8 cellular contexts compared by ENCODE assay signal in genomic region chr4:6918345-6918744, GRCh38. TPM values are rescaled to one million over a fixed set of nuclear protein-coding genes. Genes with fewer than 3 reads are reported as not detected.
DNase-seq lines count a peak whose midpoint lies in the region; ATAC-seq, FAIRE-seq and TF ChIP-seq lines count a peak whose summit lies in the region.

No MANE protein-coding gene starts in this region.

- no peak for TF ChIP-seq CTCF in HCT116 (IDR thresholded peaks at IDR 0.05 in 2 of 3, conservative IDR thresholded peaks at IDR 0.05 in 1 of 3; ENCODE audit: borderline replicate concordance in 1 of 3, insufficient read depth in 1 of 3, low read depth in 2 of 3, low read length in 2 of 3)
- no peak for TF ChIP-seq CTCF in OCI-LY1 (IDR thresholded peaks at IDR 0.05; ENCODE audit: low read length)
- TF ChIP-seq CTCF in dorsolateral prefrontal cortex (IDR thresholded peaks at IDR 0.05 in 54 of 56, conservative IDR thresholded peaks at IDR 0.05 in 2 of 56; ENCODE audit: low read depth in 1 of 56, partially characterized antibody in 56 of 56) = no peak

- H3K4me3 ChIP-seq in HCT116 (replicated peaks in 1 of 2; ENCODE audit: low read depth in 1 of 2, low read length in 2 of 2) (no peak overlapping the region), OCI-LY1 (ENCODE audit: low read depth, low read length, poor library complexity, severe bottlenecking) (peak overlapping the region; percentile 33), dorsolateral prefrontal cortex (no peak overlapping the region)

- POLR2A ChIA-PET in HCT116 (lab: Charles Lee) = no interaction called here

- no peaks in the 10 kb centered on the region for H3F3A ChIP-seq in OCI-LY1 (ENCODE audit: insufficient read depth, low read length)

- ATAC-seq in HCT116 = no peak
- ATAC-seq in sciatic nerve = peak; percentile 23

- H4K20me1 ChIP-seq in HCT116 (ENCODE audit: insufficient read depth) (no peaks in the 10 kb centered on the region), OCI-LY1 (ENCODE audit: insufficient read depth, low read length) (no peaks in the 10 kb centered on the region)

- H3K4me1 ChIP-seq in HCT116 (ENCODE audit: control insufficient read depth in 1 of 2, insufficient read depth in 2 of 2, low read length in 2 of 2) (peaks cover 36 to 39% of the 10 kb centered on the region in 2 experiments), OCI-LY1 (ENCODE audit: insufficient read depth, low read length, severe bottlenecking) (peaks cover 40% of the 10 kb centered on the region)

- H3K27ac ChIP-seq in HCT116 (ENCODE audit: low read depth, low read length) = peak overlapping the region; percentile 66
- H3K27ac ChIP-seq in OCI-LY1 (ENCODE audit: low read depth, low read length, poor library complexity, severe bottlenecking) = peak overlapping the region; percentile 84
- peak overlapping the region in 51 of 59 donors; percentile 1 to 85 (median 62) for H3K27ac ChIP-seq in dorsolateral prefrontal cortex

- CTCF ChIA-PET in HCT116 (lab: Charles Lee) = interaction anchor here (2.2 kb wide), 1 partner anchor 152 kb away, joined by 5 read pairs; no protein-coding TSS in a partner anchor

- RAD21 ChIA-PET in HCT116 (lab: Charles Lee; ENCODE audit: low non-redundant PET in 1 of 2, low total read pairs in 2 of 2, uncharacterized antibody in 2 of 2, unreplicated experiment in 2 of 2) = no interaction called here

- H3K27me3 ChIP-seq in HCT116 (ENCODE audit: insufficient read depth, low read length) = no peaks in the 10 kb centered on the region
- H3K27me3 ChIP-seq in OCI-LY1 (ENCODE audit: insufficient read depth, low read length) = no peaks in the 10 kb centered on the region
- no peaks in the 10 kb centered on the region for H3K27me3 ChIP-seq in dorsolateral prefrontal cortex

- no peaks in the 10 kb centered on the region for H3K9me2 ChIP-seq in HCT116 (ENCODE audit: insufficient read depth)
- H3K9me2 ChIP-seq in OCI-LY1 (ENCODE audit: low read depth, low read length) = no peaks in the 10 kb centered on the region

- peaks cover 0 to 1% of the 10 kb centered on the region in 2 experiments; a peak in 1 of 4 replicates for H3K36me3 ChIP-seq in HCT116 (ENCODE audit: control insufficient read depth in 1 of 2, insufficient read depth in 2 of 2, low read length in 2 of 2)
- peaks cover 2% of the 10 kb centered on the region; the same call in 1 of the 2 replicates for H3K36me3 ChIP-seq in OCI-LY1 (ENCODE audit: insufficient read depth, low read length)

- DNase-seq in HCT116 (ENCODE audit: low read depth, low spot score) (no peak), dorsolateral prefrontal cortex (no peak), sciatic nerve (ENCODE audit: low spot score) (no peak), epidermal melanocyte (ENCODE audit: insufficient read length, low spot score) (no peak), H54 (ENCODE audit: insufficient read length, low spot score) (no peak), SIG-M5 (lab: John Stamatoyannopoulos, UW) (no peak), NCI-H1694 treated with DMSO at 0.1 percent for 48 hours (lab: John Stamatoyannopoulos, UW) (no peak)

- no peak for TF ChIP-seq POLR2A in HCT116 (IDR thresholded peaks at IDR 0.05; ENCODE audit: borderline replicate concordance, extremely low read depth, insufficient read depth, insufficient read length)
- TF ChIP-seq POLR2A in H54 (IDR thresholded peaks at IDR 0.05; ENCODE audit: low read depth, low read length) = no peak

- intact Hi-C loops in HCT116 (cut with micrococcal nuclease) = loop anchor here (5.0 kb wide), 1 partner anchor 34 kb away; no protein-coding TSS in a partner anchor
- intact Hi-C loops in dorsolateral prefrontal cortex (cut with DNase I) = no loop called here
- intact Hi-C loops in sciatic nerve (cut with DNase I) = loop anchor here (10.0 kb wide), 1 partner anchor 56 kb away; no protein-coding TSS in a partner anchor

- no peaks in the 10 kb centered on the region for H3K9me3 ChIP-seq in HCT116 (ENCODE audit: control insufficient read depth in 1 of 2, insufficient read depth in 1 of 2, low read depth in 1 of 2, low read length in 2 of 2)
- H3K9me3 ChIP-seq in OCI-LY1 (ENCODE audit: low read length) = no peaks in the 10 kb centered on the region

- peaks cover 32% of the 10 kb centered on the region for H3K79me2 ChIP-seq in HCT116 (ENCODE audit: insufficient read depth, low read length)
- H3K79me2 ChIP-seq in OCI-LY1 (ENCODE audit: insufficient read depth, low read length) = no peaks in the 10 kb centered on the region

- FAIRE-seq in H54 (lab: Jason Lieb, UNC) = no peak

- BruUV-seq in HCT116 (replicated peaks; lab: Mats Ljungman, UMichigan) = no TSS peak

- peak overlapping the region; percentile 76 for H3K4me2 ChIP-seq in HCT116 (ENCODE audit: low read length)
- H3K4me2 ChIP-seq in OCI-LY1 (ENCODE audit: low read length) = peak overlapping the region; percentile 45

- no peak for TF ChIP-seq RAD21 in HCT116 (IDR thresholded peaks at IDR 0.05; ENCODE audit: low read depth)

- H3K9ac ChIP-seq in HCT116 (ENCODE audit: low read length) = no peak overlapping the region; the same call in 1 of the 2 replicates
- peak overlapping the region; percentile 31; the same call in 1 of the 2 replicates for H3K9ac ChIP-seq in OCI-LY1 (ENCODE audit: low read length)

- H2AFZ ChIP-seq in HCT116 (ENCODE audit: low read depth, low read length, poor library complexity, severe bottlenecking) (no peak overlapping the region), OCI-LY1 (ENCODE audit: low read length) (no peak overlapping the region)

TF ChIP-seq in HCT116, 20 proteins besides CTCF, POLR2A, EP300 and RAD21:
- no peak for TF ChIP-seq SRF (IDR thresholded peaks at IDR 0.05; ENCODE audit: low read depth)
- no peak for TF ChIP-seq CBX3 (IDR thresholded peaks at IDR 0.05; ENCODE audit: low read depth)
- no peak for TF ChIP-seq ZFX (IDR thresholded peaks at IDR 0.05)
- TF ChIP-seq EZH2 (IDR thresholded peaks at IDR 0.05) = no peak
- no peak for TF ChIP-seq FOSL1 (IDR thresholded peaks at IDR 0.05; ENCODE audit: low read depth)
- TF ChIP-seq, protein P1, sequence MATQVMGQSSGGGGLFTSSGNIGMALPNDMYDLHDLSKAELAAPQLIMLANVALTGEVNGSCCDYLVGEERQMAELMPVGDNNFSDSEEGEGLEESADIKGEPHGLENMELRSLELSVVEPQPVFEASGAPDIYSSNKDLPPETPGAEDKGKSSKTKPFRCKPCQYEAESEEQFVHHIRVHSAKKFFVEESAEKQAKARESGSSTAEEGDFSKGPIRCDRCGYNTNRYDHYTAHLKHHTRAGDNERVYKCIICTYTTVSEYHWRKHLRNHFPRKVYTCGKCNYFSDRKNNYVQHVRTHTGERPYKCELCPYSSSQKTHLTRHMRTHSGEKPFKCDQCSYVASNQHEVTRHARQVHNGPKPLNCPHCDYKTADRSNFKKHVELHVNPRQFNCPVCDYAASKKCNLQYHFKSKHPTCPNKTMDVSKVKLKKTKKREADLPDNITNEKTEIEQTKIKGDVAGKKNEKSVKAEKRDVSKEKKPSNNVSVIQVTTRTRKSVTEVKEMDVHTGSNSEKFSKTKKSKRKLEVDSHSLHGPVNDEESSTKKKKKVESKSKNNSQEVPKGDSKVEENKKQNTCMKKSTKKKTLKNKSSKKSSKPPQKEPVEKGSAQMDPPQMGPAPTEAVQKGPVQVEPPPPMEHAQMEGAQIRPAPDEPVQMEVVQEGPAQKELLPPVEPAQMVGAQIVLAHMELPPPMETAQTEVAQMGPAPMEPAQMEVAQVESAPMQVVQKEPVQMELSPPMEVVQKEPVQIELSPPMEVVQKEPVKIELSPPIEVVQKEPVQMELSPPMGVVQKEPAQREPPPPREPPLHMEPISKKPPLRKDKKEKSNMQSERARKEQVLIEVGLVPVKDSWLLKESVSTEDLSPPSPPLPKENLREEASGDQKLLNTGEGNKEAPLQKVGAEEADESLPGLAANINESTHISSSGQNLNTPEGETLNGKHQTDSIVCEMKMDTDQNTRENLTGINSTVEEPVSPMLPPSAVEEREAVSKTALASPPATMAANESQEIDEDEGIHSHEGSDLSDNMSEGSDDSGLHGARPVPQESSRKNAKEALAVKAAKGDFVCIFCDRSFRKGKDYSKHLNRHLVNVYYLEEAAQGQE (IDR thresholded peaks at IDR 0.05; ENCODE audit: low read depth) = no peak
- no peak for TF ChIP-seq CEBPB (IDR thresholded peaks at IDR 0.05; ENCODE audit: low read depth)
- no peak for TF ChIP-seq EGR1 (IDR thresholded peaks at IDR 0.05; ENCODE audit: low read depth)
- TF ChIP-seq, protein P2, sequence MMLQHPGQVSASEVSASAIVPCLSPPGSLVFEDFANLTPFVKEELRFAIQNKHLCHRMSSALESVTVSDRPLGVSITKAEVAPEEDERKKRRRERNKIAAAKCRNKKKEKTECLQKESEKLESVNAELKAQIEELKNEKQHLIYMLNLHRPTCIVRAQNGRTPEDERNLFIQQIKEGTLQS (IDR thresholded peaks at IDR 0.05) = no peak
- TF ChIP-seq JUND (IDR thresholded peaks at IDR 0.05) = no peak
- TF ChIP-seq, protein P3, sequence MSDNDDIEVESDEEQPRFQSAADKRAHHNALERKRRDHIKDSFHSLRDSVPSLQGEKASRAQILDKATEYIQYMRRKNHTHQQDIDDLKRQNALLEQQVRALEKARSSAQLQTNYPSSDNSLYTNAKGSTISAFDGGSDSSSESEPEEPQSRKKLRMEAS (IDR thresholded peaks at IDR 0.05) = no peak
- TF ChIP-seq SP1 (IDR thresholded peaks at IDR 0.05; ENCODE audit: low read depth) = no peak
- no peak for TF ChIP-seq YY1 (IDR thresholded peaks at IDR 0.05; ENCODE audit: extremely low read depth, insufficient replicate concordance, low read depth, low read length)

RNA-seq across cellular contexts. Expression of gene TBC1D14, which starts 8.7 kb away (rescaled TPM):
- total RNA-seq in HCT116 (2021; ENCODE audit: unreplicated experiment) (62.9 TPM), dorsolateral prefrontal cortex (10 to 100 TPM; 44.0 to 85.9 (median 62.0) TPM), sciatic nerve (68.2 TPM)
- polyA plus RNA-seq in HCT116 (2012) = 38.5 and 41.2 TPM in 2 replicates

Comparison
In these comparisons a context has a peak if more than half of its experiments do, and no peak if none do; other contexts are left out.
1. intact Hi-C loops: an anchor here in HCT116 (5.0 kb wide) and sciatic nerve (10.0 kb wide); none called in dorsolateral prefrontal cortex.